In genomic region chr12:26768611-26769603, GRCh38 we compare ENCODE assay signal across 1 cellular context.
A peak's percentile ranks its signal among the peaks of the same experiment; 100 is the strongest.
TF ChIP-seq lines count a peak whose summit lies in the region.

No MANE protein-coding gene starts in this region.

TF ChIP-seq in HepG2, 621 proteins besides CTCF, POLR2A, EP300 and RAD21 (continued from another document and continues in another):
- no peak for TF ChIP-seq ZNF17 (CRISPR knock-in tag; IDR thresholded peaks at IDR 0.05)
- TF ChIP-seq SMAD3 (CRISPR knock-in tag; IDR thresholded peaks at IDR 0.05) = peak; percentile 97
- peak; percentile 94 for TF ChIP-seq NFE2 (CRISPR knock-in tag; IDR thresholded peaks at IDR 0.05)
- no peak for TF ChIP-seq SCMH1 (CRISPR knock-in tag; IDR thresholded peaks at IDR 0.05; ENCODE audit: borderline replicate concordance)
- TF ChIP-seq ZC3H4 (CRISPR knock-in tag; IDR thresholded peaks at IDR 0.05; ENCODE audit: borderline replicate concordance) = no peak
- peak; percentile 82 for TF ChIP-seq RBM22 (optimal IDR thresholded peaks at IDR 0.05; ENCODE audit: low read length)
- TF ChIP-seq MATR3 (CRISPR knock-in tag; IDR thresholded peaks at IDR 0.05) = no peak
- no peak for TF ChIP-seq ZNF121 (CRISPR knock-in tag; IDR thresholded peaks at IDR 0.05)
- TF ChIP-seq ZNF180 (CRISPR knock-in tag; IDR thresholded peaks at IDR 0.05; ENCODE audit: borderline replicate concordance, low read depth) = no peak
- TF ChIP-seq GATAD2A (CRISPR knock-in tag; IDR thresholded peaks at IDR 0.05) = peak; percentile 100
- TF ChIP-seq DR1 (CRISPR knock-in tag; IDR thresholded peaks at IDR 0.05) = no peak
- no peak for TF ChIP-seq PTBP1 (IDR thresholded peaks at IDR 0.05; ENCODE audit: low read depth, low read length, poor library complexity, severe bottlenecking)
- no peak for TF ChIP-seq ATRX (CRISPR knock-in tag; IDR thresholded peaks at IDR 0.05; ENCODE audit: borderline replicate concordance)
- TF ChIP-seq, protein P1, sequence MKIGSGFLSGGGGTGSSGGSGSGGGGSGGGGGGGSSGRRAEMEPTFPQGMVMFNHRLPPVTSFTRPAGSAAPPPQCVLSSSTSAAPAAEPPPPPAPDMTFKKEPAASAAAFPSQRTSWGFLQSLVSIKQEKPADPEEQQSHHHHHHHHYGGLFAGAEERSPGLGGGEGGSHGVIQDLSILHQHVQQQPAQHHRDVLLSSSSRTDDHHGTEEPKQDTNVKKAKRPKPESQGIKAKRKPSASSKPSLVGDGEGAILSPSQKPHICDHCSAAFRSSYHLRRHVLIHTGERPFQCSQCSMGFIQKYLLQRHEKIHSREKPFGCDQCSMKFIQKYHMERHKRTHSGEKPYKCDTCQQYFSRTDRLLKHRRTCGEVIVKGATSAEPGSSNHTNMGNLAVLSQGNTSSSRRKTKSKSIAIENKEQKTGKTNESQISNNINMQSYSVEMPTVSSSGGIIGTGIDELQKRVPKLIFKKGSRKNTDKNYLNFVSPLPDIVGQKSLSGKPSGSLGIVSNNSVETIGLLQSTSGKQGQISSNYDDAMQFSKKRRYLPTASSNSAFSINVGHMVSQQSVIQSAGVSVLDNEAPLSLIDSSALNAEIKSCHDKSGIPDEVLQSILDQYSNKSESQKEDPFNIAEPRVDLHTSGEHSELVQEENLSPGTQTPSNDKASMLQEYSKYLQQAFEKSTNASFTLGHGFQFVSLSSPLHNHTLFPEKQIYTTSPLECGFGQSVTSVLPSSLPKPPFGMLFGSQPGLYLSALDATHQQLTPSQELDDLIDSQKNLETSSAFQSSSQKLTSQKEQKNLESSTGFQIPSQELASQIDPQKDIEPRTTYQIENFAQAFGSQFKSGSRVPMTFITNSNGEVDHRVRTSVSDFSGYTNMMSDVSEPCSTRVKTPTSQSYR (CRISPR knock-in tag; IDR thresholded peaks at IDR 0.05; ENCODE audit: borderline replicate concordance) = peak; percentile 74; the same call in 1 of the 2 replicates
- TF ChIP-seq SAFB2 (CRISPR knock-in tag; IDR thresholded peaks at IDR 0.05; ENCODE audit: borderline replicate concordance, low read depth) = no peak; the same call in 1 of the 2 replicates
- TF ChIP-seq, protein P2, sequence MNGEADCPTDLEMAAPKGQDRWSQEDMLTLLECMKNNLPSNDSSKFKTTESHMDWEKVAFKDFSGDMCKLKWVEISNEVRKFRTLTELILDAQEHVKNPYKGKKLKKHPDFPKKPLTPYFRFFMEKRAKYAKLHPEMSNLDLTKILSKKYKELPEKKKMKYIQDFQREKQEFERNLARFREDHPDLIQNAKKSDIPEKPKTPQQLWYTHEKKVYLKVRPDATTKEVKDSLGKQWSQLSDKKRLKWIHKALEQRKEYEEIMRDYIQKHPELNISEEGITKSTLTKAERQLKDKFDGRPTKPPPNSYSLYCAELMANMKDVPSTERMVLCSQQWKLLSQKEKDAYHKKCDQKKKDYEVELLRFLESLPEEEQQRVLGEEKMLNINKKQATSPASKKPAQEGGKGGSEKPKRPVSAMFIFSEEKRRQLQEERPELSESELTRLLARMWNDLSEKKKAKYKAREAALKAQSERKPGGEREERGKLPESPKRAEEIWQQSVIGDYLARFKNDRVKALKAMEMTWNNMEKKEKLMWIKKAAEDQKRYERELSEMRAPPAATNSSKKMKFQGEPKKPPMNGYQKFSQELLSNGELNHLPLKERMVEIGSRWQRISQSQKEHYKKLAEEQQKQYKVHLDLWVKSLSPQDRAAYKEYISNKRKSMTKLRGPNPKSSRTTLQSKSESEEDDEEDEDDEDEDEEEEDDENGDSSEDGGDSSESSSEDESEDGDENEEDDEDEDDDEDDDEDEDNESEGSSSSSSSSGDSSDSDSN (CRISPR knock-in tag; IDR thresholded peaks at IDR 0.05) = 0 out of 2 replicates have a peak, but pooled peaks have one; percentile 38
- TF ChIP-seq, protein P3, sequence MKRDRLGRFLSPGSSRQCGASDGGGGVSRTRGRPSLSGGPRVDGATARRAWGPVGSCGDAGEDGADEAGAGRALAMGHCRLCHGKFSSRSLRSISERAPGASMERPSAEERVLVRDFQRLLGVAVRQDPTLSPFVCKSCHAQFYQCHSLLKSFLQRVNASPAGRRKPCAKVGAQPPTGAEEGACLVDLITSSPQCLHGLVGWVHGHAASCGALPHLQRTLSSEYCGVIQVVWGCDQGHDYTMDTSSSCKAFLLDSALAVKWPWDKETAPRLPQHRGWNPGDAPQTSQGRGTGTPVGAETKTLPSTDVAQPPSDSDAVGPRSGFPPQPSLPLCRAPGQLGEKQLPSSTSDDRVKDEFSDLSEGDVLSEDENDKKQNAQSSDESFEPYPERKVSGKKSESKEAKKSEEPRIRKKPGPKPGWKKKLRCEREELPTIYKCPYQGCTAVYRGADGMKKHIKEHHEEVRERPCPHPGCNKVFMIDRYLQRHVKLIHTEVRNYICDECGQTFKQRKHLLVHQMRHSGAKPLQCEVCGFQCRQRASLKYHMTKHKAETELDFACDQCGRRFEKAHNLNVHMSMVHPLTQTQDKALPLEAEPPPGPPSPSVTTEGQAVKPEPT (CRISPR knock-in tag; IDR thresholded peaks at IDR 0.05; ENCODE audit: low read depth) = no peak
- peak; percentile 89; the same call in 1 of the 2 replicates for TF ChIP-seq IRF2 (CRISPR knock-in tag; IDR thresholded peaks at IDR 0.05)
- no peak for TF ChIP-seq ZNF30 (CRISPR knock-in tag; IDR thresholded peaks at IDR 0.05)
- TF ChIP-seq HDAC6 (IDR thresholded peaks at IDR 0.05; ENCODE audit: low read depth, low read length) = no peak
- TF ChIP-seq PLRG1 (conservative IDR thresholded peaks at IDR 0.05) = no peak
- TF ChIP-seq, protein P4, sequence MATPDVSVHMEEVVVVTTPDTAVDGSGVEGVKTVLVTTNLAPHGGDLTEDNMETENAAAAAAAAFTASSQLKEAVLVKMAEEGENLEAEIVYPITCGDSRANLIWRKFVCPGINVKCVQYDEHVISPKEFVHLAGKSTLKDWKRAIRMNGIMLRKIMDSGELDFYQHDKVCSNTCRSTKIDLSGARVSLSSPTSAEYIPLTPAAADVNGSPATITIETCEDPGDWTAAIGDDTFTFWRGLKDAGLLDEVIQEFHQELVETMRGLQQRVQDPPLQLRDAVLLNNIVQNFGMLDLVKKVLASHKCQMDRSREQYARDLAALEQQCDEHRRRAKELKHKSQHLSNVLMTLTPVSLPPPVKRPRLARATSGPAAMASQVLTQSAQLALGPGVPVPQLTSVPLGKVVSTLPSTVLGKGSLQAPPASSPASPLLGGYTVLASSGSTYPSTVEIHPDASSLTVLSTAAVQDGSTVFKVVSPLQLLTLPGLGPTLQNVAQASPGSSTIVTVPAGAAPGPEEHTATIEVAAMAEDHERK (CRISPR knock-in tag; IDR thresholded peaks at IDR 0.05; ENCODE audit: low read depth) = no peak
- peak; percentile 99 for TF ChIP-seq HDAC2 (CRISPR knock-in tag; IDR thresholded peaks at IDR 0.05)
- TF ChIP-seq GTF2F1 (IDR thresholded peaks at IDR 0.05; ENCODE audit: low read length) = no peak
- TF ChIP-seq HNRNPUL1 (IDR thresholded peaks at IDR 0.05; ENCODE audit: low read depth, low read length) = no peak; the same call in 1 of the 2 replicates
- TF ChIP-seq, protein P5, sequence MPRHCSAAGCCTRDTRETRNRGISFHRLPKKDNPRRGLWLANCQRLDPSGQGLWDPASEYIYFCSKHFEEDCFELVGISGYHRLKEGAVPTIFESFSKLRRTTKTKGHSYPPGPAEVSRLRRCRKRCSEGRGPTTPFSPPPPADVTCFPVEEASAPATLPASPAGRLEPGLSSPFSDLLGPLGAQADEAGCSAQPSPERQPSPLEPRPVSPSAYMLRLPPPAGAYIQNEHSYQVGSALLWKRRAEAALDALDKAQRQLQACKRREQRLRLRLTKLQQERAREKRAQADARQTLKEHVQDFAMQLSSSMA (CRISPR knock-in tag; IDR thresholded peaks at IDR 0.05) = no peak
- peak; percentile 93 for TF ChIP-seq SP5 (CRISPR knock-in tag; IDR thresholded peaks at IDR 0.05; ENCODE audit: borderline replicate concordance, low read depth)
- TF ChIP-seq ZNF331 (CRISPR knock-in tag; IDR thresholded peaks at IDR 0.05) = peak; percentile 80; the same call in 1 of the 2 replicates
- no peak for TF ChIP-seq ZNF576 (CRISPR knock-in tag; IDR thresholded peaks at IDR 0.05)
- TF ChIP-seq FOXA3 (CRISPR knock-in tag; IDR thresholded peaks at IDR 0.05) = peak; percentile 100
- peak; percentile 75; the same call in 1 of the 2 replicates for TF ChIP-seq NCOR1 (IDR thresholded peaks at IDR 0.05; ENCODE audit: borderline replicate concordance, low read length)
- peak; percentile 72 for TF ChIP-seq ZMYM4 (CRISPR knock-in tag; IDR thresholded peaks at IDR 0.05)
- no peak for TF ChIP-seq ZNF468 (CRISPR knock-in tag; IDR thresholded peaks at IDR 0.05)
- peak; percentile 100 for TF ChIP-seq NCOA2 (CRISPR knock-in tag; IDR thresholded peaks at IDR 0.05)
- TF ChIP-seq ZBTB44 (CRISPR knock-in tag; IDR thresholded peaks at IDR 0.05) = no peak
- peak; percentile 92; the same call in 1 of the 2 replicates for TF ChIP-seq HOXD1 (CRISPR knock-in tag; IDR thresholded peaks at IDR 0.05)
- TF ChIP-seq KDM2A (CRISPR knock-in tag; IDR thresholded peaks at IDR 0.05; ENCODE audit: borderline replicate concordance, low read depth) = no peak
- no peak for TF ChIP-seq TRIM22 (IDR thresholded peaks at IDR 0.05)
- no peak for TF ChIP-seq SALL2 (CRISPR knock-in tag; IDR thresholded peaks at IDR 0.05)
- no peak for TF ChIP-seq ARNT (IDR thresholded peaks at IDR 0.05)
- TF ChIP-seq ZFY (CRISPR knock-in tag; IDR thresholded peaks at IDR 0.05) = no peak
- TF ChIP-seq YEATS4 (CRISPR knock-in tag; IDR thresholded peaks at IDR 0.05; ENCODE audit: borderline replicate concordance) = no peak; the same call in 1 of the 2 replicates
- TF ChIP-seq ZNF251 (CRISPR knock-in tag; IDR thresholded peaks at IDR 0.05) = no peak
- TF ChIP-seq ZNF772 (CRISPR knock-in tag; IDR thresholded peaks at IDR 0.05) = no peak
- no peak for TF ChIP-seq NFAT5 (CRISPR knock-in tag; IDR thresholded peaks at IDR 0.05)
- no peak for TF ChIP-seq ZNF350 (CRISPR knock-in tag; IDR thresholded peaks at IDR 0.05; ENCODE audit: borderline replicate concordance, low read depth)
